ENCODE assay signal across 19 cellular contexts in the genomic region with DNA sequence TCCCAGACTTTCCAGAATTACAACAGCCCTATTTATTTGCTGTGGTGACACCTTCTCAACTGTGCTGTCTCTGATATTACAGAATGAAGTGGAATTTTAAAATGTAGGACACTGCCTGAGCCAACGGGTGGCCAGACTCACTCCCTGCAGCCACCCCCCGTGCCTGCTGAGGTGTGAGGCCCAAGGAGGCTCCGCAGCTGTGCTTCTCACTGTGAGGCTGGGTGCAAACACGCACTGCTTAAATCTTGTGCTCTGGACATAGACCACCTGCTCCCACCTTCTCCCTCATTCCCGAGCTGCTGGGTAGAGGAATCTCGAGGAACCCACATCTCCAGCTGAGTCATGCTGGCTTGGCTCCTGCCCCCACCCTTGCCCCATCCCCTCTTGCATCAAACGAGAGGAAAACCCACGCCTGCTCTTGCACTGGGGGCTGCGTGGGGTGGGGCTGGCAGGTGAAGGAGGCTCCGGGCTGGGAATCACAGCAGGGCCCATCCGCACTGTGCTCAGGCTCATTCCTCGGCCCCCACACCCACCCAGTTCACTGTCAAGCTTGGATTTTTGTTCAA. TPM values are rescaled to one million over a fixed set of nuclear protein-coding genes. Genes with fewer than 3 reads are reported as not detected.
DNase-seq lines count a peak whose midpoint lies in the region; TF ChIP-seq lines count a peak whose summit lies in the region.
"Had no signal": no experiment of that assay in that cellular context is flagged by ENCODE, and none has a peak within 500 bp of the region (broad histone marks: within the 10 kb centered on the region; RNA-seq: fewer than 3 reads in every experiment).

No MANE protein-coding gene starts in this region.

- no peak overlapping the region for H4K91ac ChIP-seq in trophoblast cell (ENCODE audit: low read depth, low read length)

- H2AFZ ChIP-seq in trophoblast cell (ENCODE audit: insufficient read depth, low read length, poor library complexity) (no peak overlapping the region), neural progenitor cell (replicated peaks) (no peak overlapping the region)

- no peak overlapping the region for H3K9ac ChIP-seq in trophoblast cell (ENCODE audit: low read length)
- no peak overlapping the region for H3K9ac ChIP-seq in neural progenitor cell

- H2BK120ac ChIP-seq in trophoblast cell (ENCODE audit: insufficient read depth, low read length, poor library complexity), result no peak overlapping the region

- TF ChIP-seq CTCF in chondrocyte (IDR thresholded peaks at IDR 0.05), result no peak
- no peak for TF ChIP-seq CTCF in neural progenitor cell (IDR thresholded peaks at IDR 0.05)

- H3K14ac ChIP-seq in trophoblast cell (ENCODE audit: low read length), result no peak overlapping the region

- peaks cover 16% of the 10 kb centered on the region for H3K79me1 ChIP-seq in trophoblast cell (ENCODE audit: low read length)

- H4K12ac ChIP-seq in trophoblast cell (ENCODE audit: low read depth, low read length), result no peak overlapping the region

- no peaks in the 10 kb centered on the region for H3K9me3 ChIP-seq in trophoblast cell (ENCODE audit: insufficient read depth, low read depth, low read length)
- no peaks in the 10 kb centered on the region for H3K9me3 ChIP-seq in HAP-1
- H3K9me3 ChIP-seq in neural progenitor cell (ENCODE audit: low read depth), result no peaks in the 10 kb centered on the region
- H3K9me3 ChIP-seq: right atrium auricular region, SJSA1, upper lobe of left lung had no signal

- H3K4me3 ChIP-seq in trophoblast cell (ENCODE audit: low read depth, low read length), result no peak overlapping the region
- H3K4me3 ChIP-seq in HAP-1, result no peak overlapping the region
- no peak overlapping the region for H3K4me3 ChIP-seq in neural progenitor cell
- H3K4me3 ChIP-seq: right atrium auricular region, SJSA1, upper lobe of left lung had no signal

- no peaks in the 10 kb centered on the region for H3K79me2 ChIP-seq in trophoblast cell (ENCODE audit: control insufficient read depth, insufficient read depth, low read length, poor library complexity)
- no peaks in the 10 kb centered on the region for H3K79me2 ChIP-seq in neural progenitor cell (ENCODE audit: low read depth)

- H3K27ac ChIP-seq in trophoblast cell (ENCODE audit: low read depth, low read length), result no peak overlapping the region
- no peak overlapping the region for H3K27ac ChIP-seq in neural progenitor cell
- H3K27ac ChIP-seq: right atrium auricular region, SJSA1 had no signal

- H3K4me2 ChIP-seq in trophoblast cell (ENCODE audit: low read length) (no peak overlapping the region), neural progenitor cell (no peak overlapping the region)

- no peaks in the 10 kb centered on the region for H3K27me3 Mint-ChIP-seq in chondrocyte (ENCODE audit: low read depth)
- H3K27me3 Mint-ChIP-seq in neural progenitor cell (ENCODE audit: insufficient read depth, low read depth), result peaks cover 5% of the 10 kb centered on the region
- H3K27me3 Mint-ChIP-seq: stimulated activated naive CD8-positive, alpha-beta T cell treated with anti-CD3 and anti-CD28 coated beads, Interleukin-15, Interleukin-2, amounts not matched to agents 100 ng/mL and 50 ng/mL, for 24 hours had no signal

- H3K36me3 Mint-ChIP-seq in chondrocyte (ENCODE audit: low read depth) (peaks cover 17% of the 10 kb centered on the region), neural progenitor cell (peaks cover 18% of the 10 kb centered on the region)
- H3K36me3 Mint-ChIP-seq: mesothelial cell of epicardium had no signal

- H3K9me3 Mint-ChIP-seq in chondrocyte (ENCODE audit: low read depth), result no peaks in the 10 kb centered on the region
- H3K9me3 Mint-ChIP-seq in neural progenitor cell, result no peaks in the 10 kb centered on the region
- H3K9me3 Mint-ChIP-seq: mesothelial cell of epicardium; neural crest cell; stimulated activated naive CD8-positive, alpha-beta T cell treated with anti-CD3 and anti-CD28 coated beads, Interleukin-15, Interleukin-2, amounts not matched to agents 100 ng/mL and 50 ng/mL, for 24 hours; T-helper 2 cell treated with Interferon-gamma antibody and Interleukin-4, amounts not matched to agents 5 μg/mL and 100 μg/mL, for 36 hours had no signal

- in situ Hi-C loops in HAP-1 (cut with MboI; ENCODE audit: low sequenced_read_pairs), result loop anchor here (5.0 kb wide), 1 partner anchor 149 kb away; a partner anchor contains a TSS

- H2BK12ac ChIP-seq in trophoblast cell (ENCODE audit: low read length), result peak overlapping the region; percentile 10

- no peak overlapping the region for H2AK5ac ChIP-seq in trophoblast cell (ENCODE audit: low read length)

- H3K23ac ChIP-seq in trophoblast cell (ENCODE audit: low read length), result no peak overlapping the region

- no peak overlapping the region for H3K4ac ChIP-seq in trophoblast cell (ENCODE audit: low read depth, low read length)

- peaks cover 7% of the 10 kb centered on the region for H3K4me1 Mint-ChIP-seq in chondrocyte (ENCODE audit: low read depth)
- H3K4me1 Mint-ChIP-seq in neural progenitor cell, result no peaks in the 10 kb centered on the region
- H3K4me1 Mint-ChIP-seq: mesothelial cell of epicardium, neural crest cell had no signal

- no peaks in the 10 kb centered on the region for H4K20me1 ChIP-seq in neural progenitor cell (ENCODE audit: low read depth)

- H3K18ac ChIP-seq in trophoblast cell (ENCODE audit: low read length), result no peak overlapping the region

- H4K8ac ChIP-seq in trophoblast cell (ENCODE audit: low read depth, low read length), result no peak overlapping the region

- H3F3A ChIP-seq in neural progenitor cell (ENCODE audit: low read depth), result no peaks in the 10 kb centered on the region

- peaks cover 21 to 27% of the 10 kb centered on the region in 2 experiments for H3K4me1 ChIP-seq in trophoblast cell (ENCODE audit: control insufficient read depth in 1 of 2, insufficient read depth in 2 of 2, low read length in 2 of 2)
- H3K4me1 ChIP-seq in HAP-1, result no peaks in the 10 kb centered on the region
- H3K4me1 ChIP-seq in neural progenitor cell, result no peaks in the 10 kb centered on the region

- H3K36me3 ChIP-seq in trophoblast cell (ENCODE audit: control insufficient read depth in 1 of 2, insufficient read depth in 2 of 2, low read length in 2 of 2) (peaks cover 84 to 87% of the 10 kb centered on the region in 2 experiments), HAP-1 (replicated peaks) (peaks cover 26% of the 10 kb centered on the region), neural progenitor cell (no peaks in the 10 kb centered on the region)

- WGBS in trophoblast cell (ENCODE audit: extremely low coverage, insufficient coverage, insufficient read length), result no CpG with 5 or more reads among the region's 12 CpGs

- DNase-seq in AG20443 (ENCODE audit: low spot score) (peak; percentile 38), ELR (ENCODE audit: low read depth) (peak; percentile 22), chondrocyte (ENCODE audit: low spot score) (no peak), trophoblast cell (peak in 1 of 2 donors; percentile 13), HAP-1 (ENCODE audit: low spot score in 2 of 2) (no peak), neural progenitor cell (ENCODE audit: low spot score) (no peak), NCI-H1105 (lab: John Stamatoyannopoulos, UW) (no peak), NCI-H1694 (lab: John Stamatoyannopoulos, UW) (no peak)
- DNase-seq: activated CD8-positive, alpha-beta memory T cell treated with anti-CD3 and anti-CD28 coated beads, Interleukin-2, amount 50 U/mL, for 48 hours; activated gamma-delta T cell treated with Interleukin-2 at 50 U/mL for 16 hours; GF-D8 had no signal

- H3K27ac Mint-ChIP-seq in chondrocyte (ENCODE audit: unreplicated experiment) (peak overlapping the region; percentile 45), neural progenitor cell (no peak overlapping the region)
- H3K27ac Mint-ChIP-seq: mesothelial cell of epicardium; stimulated activated naive CD8-positive, alpha-beta T cell treated with anti-CD3 and anti-CD28 coated beads, Interleukin-15, Interleukin-2, amounts not matched to agents 100 ng/mL and 50 ng/mL, for 24 hours; T-helper 2 cell treated with Interferon-gamma antibody and Interleukin-4, amounts not matched to agents 5 μg/mL and 100 μg/mL, for 36 hours had no signal

- H3K27me3 ChIP-seq in trophoblast cell (ENCODE audit: insufficient read depth, low read length) (no peaks in the 10 kb centered on the region), HAP-1 (ENCODE audit: low read depth) (no peaks in the 10 kb centered on the region), neural progenitor cell (no peaks in the 10 kb centered on the region)
- H3K27me3 ChIP-seq: right atrium auricular region, SJSA1, upper lobe of left lung had no signal

- H3K4me3 Mint-ChIP-seq in chondrocyte (ENCODE audit: unreplicated experiment) (no peak overlapping the region), neural progenitor cell (no peak overlapping the region)
- H3K4me3 Mint-ChIP-seq: mesothelial cell of epicardium; neural crest cell; stimulated activated naive CD8-positive, alpha-beta T cell treated with anti-CD3 and anti-CD28 coated beads, Interleukin-15, Interleukin-2, amounts not matched to agents 100 ng/mL and 50 ng/mL, for 24 hours; T-helper 2 cell treated with Interferon-gamma antibody and Interleukin-4, amounts not matched to agents 5 μg/mL and 100 μg/mL, for 36 hours had no signal

- no peak overlapping the region for H2BK5ac ChIP-seq in trophoblast cell (ENCODE audit: low read depth, low read length, poor library complexity)

RNA-seq across cellular contexts. Expression of a gene that starts 48.0 kb away (rescaled TPM):
- total RNA-seq in chondrocyte, result not detected in 3 replicates
- 2.8 and 3.0 TPM in 2 replicates for polyA plus RNA-seq in trophoblast cell (2013)
- total RNA-seq in neural progenitor cell (ENCODE audit: low replicate concordance), result not detected in 2 replicates
- total RNA-seq: cerebellum, mesothelial cell of epicardium, neural crest cell, right atrium auricular region, SJSA1 had no signal

Comparison
In these comparisons a context has a peak if more than half of its experiments do, and no peak if none do; other contexts are left out.
1. DNase-seq: peak in AG20443 (single experiment) and ELR (single experiment); none in chondrocyte (single experiment), HAP-1 (0 of 2), neural progenitor cell (single experiment), NCI-H1105 (single experiment) and NCI-H1694 (single experiment).